Comparison of ENCODE assay signal across 8 cellular contexts in genomic region chr9:98010450-98010849, GRCh38. TPM values are rescaled to one million over a fixed set of nuclear protein-coding genes. Genes with fewer than 3 reads are reported as not detected.
DNase-seq lines count a peak whose midpoint lies in the region; ATAC-seq and TF ChIP-seq lines count a peak whose summit lies in the region.

No MANE protein-coding gene starts in this region.

- no peak for TF ChIP-seq POLR2A in Peyer's patch (IDR thresholded peaks at IDR 0.05)

- peak; percentile 92 for ATAC-seq in HG02642 (IDR thresholded peaks at IDR 0.05; ENCODE audit: poor library complexity, unreplicated experiment)
- ATAC-seq in right cardiac atrium, result peak; percentile 50 to 85

- CTCF ChIA-PET in activated naive CD4-positive, alpha-beta T cell treated with anti-CD3 and anti-CD28 coated beads for 36 hours (lab: Charles Lee), result interaction anchor here (0.6 to 1.1 kb wide), 4 partner anchors 21 to 88 kb away, joined by 3 to 4 read pairs (median 4); no protein-coding TSS in a partner anchor

- H3K27me3 Mint-ChIP-seq in activated naive CD4-positive, alpha-beta T cell treated with anti-CD3 and anti-CD28 coated beads for 36 hours (ENCODE audit: low read depth), result no peaks in the 10 kb centered on the region

- peaks cover 0 to 86% (median 2%) of the 10 kb centered on the region in 3 donors for H3K36me3 ChIP-seq in Peyer's patch

- H3K4me3 ChIP-seq in Peyer's patch (no peak overlapping the region), right cardiac atrium (ENCODE audit: low read length) (no peak overlapping the region)

- no peak overlapping the region for H3K27ac ChIP-seq in Peyer's patch
- H3K27ac ChIP-seq in right cardiac atrium (ENCODE audit: low read length), result peak overlapping the region; percentile 2

- H3K9me3 Mint-ChIP-seq in activated naive CD4-positive, alpha-beta T cell treated with anti-CD3 and anti-CD28 coated beads for 36 hours, result no peaks in the 10 kb centered on the region

- H3K27me3 ChIP-seq in Peyer's patch, result no peaks in the 10 kb centered on the region
- no peaks in the 10 kb centered on the region for H3K27me3 ChIP-seq in right cardiac atrium (ENCODE audit: control insufficient read depth, insufficient read depth)

- H3K4me1 ChIP-seq in Peyer's patch, result peaks cover 0 to 3% (median 0%) of the 10 kb centered on the region in 4 donors
- peaks cover 3% of the 10 kb centered on the region for H3K4me1 ChIP-seq in right cardiac atrium (ENCODE audit: control insufficient read depth, insufficient read depth, low read length)

- H3K27ac Mint-ChIP-seq in activated naive CD4-positive, alpha-beta T cell treated with anti-CD3 and anti-CD28 coated beads for 36 hours, result no peak overlapping the region

- DNase-seq in activated naive CD4-positive, alpha-beta T cell treated with anti-CD3 and anti-CD28 coated beads for 36 hours, result peak; percentile 34
- DNase-seq in activated naive CD4-positive, alpha-beta T cell treated with Interleukin-2 at 50 U/mL for 16 hours, result no peak
- DNase-seq in Peyer's patch (peak in 2 of 3 donors; percentile 39 to 79), right cardiac atrium (no peak), SIG-M5 (lab: John Stamatoyannopoulos, UW) (no peak), T-helper 1 cell (no peak)
- no peak for DNase-seq in stimulated activated CD8-positive, alpha-beta memory T cell treated with anti-CD3 and anti-CD28 coated beads, Interleukin-4, amount 100 ng/mL, for 48 hours

- H3K9me3 ChIP-seq in Peyer's patch, result no peaks in the 10 kb centered on the region
- no peaks in the 10 kb centered on the region for H3K9me3 ChIP-seq in right cardiac atrium (ENCODE audit: control insufficient read depth, low read length)

- H3K36me3 Mint-ChIP-seq in activated naive CD4-positive, alpha-beta T cell treated with anti-CD3 and anti-CD28 coated beads for 36 hours (ENCODE audit: low read depth), result peaks cover 70% of the 10 kb centered on the region

- intact Hi-C loops in activated naive CD4-positive, alpha-beta T cell treated with anti-CD3 and anti-CD28 coated beads for 36 hours (cut with micrococcal nuclease), result no loop called here
- intact Hi-C loops in right cardiac atrium (cut with DNase I), result no loop called here

- no peak for TF ChIP-seq CTCF in Peyer's patch (IDR thresholded peaks at IDR 0.05)

- WGBS in right cardiac atrium, result 18% methylated on average over 2 of the region's 2 CpGs

- H3K4me1 Mint-ChIP-seq in activated naive CD4-positive, alpha-beta T cell treated with anti-CD3 and anti-CD28 coated beads for 36 hours (ENCODE audit: low read depth), result peaks cover 27% of the 10 kb centered on the region

- H3K4me3 Mint-ChIP-seq in activated naive CD4-positive, alpha-beta T cell treated with anti-CD3 and anti-CD28 coated beads for 36 hours, result no peak overlapping the region

RNA-seq across cellular contexts. Expression of gene ANP32B, which starts 27.3 kb away (rescaled TPM):
- 100 to 1,000 TPM; 412 to 414 TPM for total RNA-seq in activated naive CD4-positive, alpha-beta T cell treated with anti-CD3 and anti-CD28 coated beads for 36 hours
- 10 to 100 TPM; 25.4 to 57.8 (median 36.6) TPM for total RNA-seq in Peyer's patch
- total RNA-seq in right cardiac atrium, result 10 to 100 TPM; 60.4 to 74.5 (median 68.7) TPM
- 61.5 TPM for polyA plus RNA-seq in right cardiac atrium

RNA-seq across cellular contexts. Expression of gene NANS, which starts 46.1 kb away (rescaled TPM):
- 10 to 100 TPM; 46.1 to 51.0 TPM for total RNA-seq in activated naive CD4-positive, alpha-beta T cell treated with anti-CD3 and anti-CD28 coated beads for 36 hours
- total RNA-seq in Peyer's patch (10 to 100 TPM; 46.4 to 90.8 (median 76.7) TPM), right cardiac atrium (10 to 100 TPM; 25.0 to 32.4 (median 30.2) TPM)
- polyA plus RNA-seq in right cardiac atrium, result 37.2 TPM

Comparison
In these comparisons a context has a peak if more than half of its experiments do, and no peak if none do; other contexts are left out.
1. DNase-seq: peak in activated naive CD4-positive, alpha-beta T cell treated with anti-CD3 and anti-CD28 coated beads for 36 hours (single experiment) and Peyer's patch (2 of 3); none in activated naive CD4-positive, alpha-beta T cell treated with Interleukin-2 at 50 U/mL for 16 hours (single experiment), right cardiac atrium (0 of 3), SIG-M5 (single experiment), stimulated activated CD8-positive, alpha-beta memory T cell treated with anti-CD3 and anti-CD28 coated beads, Interleukin-4, amount 100 ng/mL, for 48 hours (single experiment) and T-helper 1 cell (0 of 5).
2. RNA of gene ANP32B, which starts 27.3 kb away (total RNA-seq): 412 to 414 TPM in activated naive CD4-positive, alpha-beta T cell treated with anti-CD3 and anti-CD28 coated beads for 36 hours; 60.4 to 74.5 TPM in right cardiac atrium and 25.4 to 57.8 TPM in Peyer's patch; every median in the first group is over 4 times any median in the second.